ENCODE assay signal across 9 cellular contexts in the genomic region with DNA sequence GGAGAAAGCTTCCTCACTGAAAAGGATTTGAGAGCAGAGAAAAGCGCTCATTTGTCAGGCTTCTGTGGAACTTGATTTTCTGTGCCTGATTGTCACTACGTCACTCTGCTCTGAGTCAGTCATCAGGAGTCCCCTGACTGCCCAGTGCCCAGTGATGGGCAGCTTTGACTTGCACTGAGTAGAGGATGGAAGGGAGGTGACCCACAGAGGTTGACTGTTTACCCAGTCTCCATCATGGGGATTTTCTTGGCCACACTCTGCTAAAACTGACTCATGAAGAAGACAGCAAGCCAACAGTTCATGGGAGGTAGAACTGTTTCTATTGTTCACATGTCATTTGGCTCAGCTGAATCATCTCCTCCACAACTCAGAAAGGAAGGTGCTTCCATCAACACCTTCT.
DNase-seq lines count a peak whose midpoint lies in the region; ATAC-seq, FAIRE-seq and TF ChIP-seq lines count a peak whose summit lies in the region.
"Had no signal": no experiment of that assay in that cellular context is flagged by ENCODE, and none has a peak within 500 bp of the region (broad histone marks: within the 10 kb centered on the region; RNA-seq: fewer than 3 reads in every experiment).

No MANE protein-coding gene starts in this region.

- H3K4me1 ChIP-seq in upper lobe of right lung: peaks cover 8% of the 10 kb centered on the region

- TF ChIP-seq CTCF in bronchial epithelial cell (IDR thresholded peaks at IDR 0.05; ENCODE audit: insufficient read depth, low read length, severe bottlenecking): no peak
- TF ChIP-seq CTCF in upper lobe of right lung (IDR thresholded peaks at IDR 0.05): no peak

- no peak overlapping the region for H3K4me3 ChIP-seq in bronchial epithelial cell (ENCODE audit: low read depth, low read length)
- H3K4me3 ChIP-seq in upper lobe of right lung: no peak overlapping the region

- no peaks in the 10 kb centered on the region for H3K36me3 ChIP-seq in bronchial epithelial cell (ENCODE audit: control insufficient read depth, insufficient read depth, low read length)
- H3K36me3 ChIP-seq in upper lobe of right lung: no peaks in the 10 kb centered on the region

- intact Hi-C loops in upper lobe of right lung (cut with DNase I): no loop called here

- peak; percentile 32 for FAIRE-seq in bronchial epithelial cell (lab: Jason Lieb, UNC)

- no peak overlapping the region for H3K27ac ChIP-seq in upper lobe of right lung
- H3K27ac ChIP-seq: C4-2B had no signal

- no peaks in the 10 kb centered on the region for H3K27me3 ChIP-seq in bronchial epithelial cell (ENCODE audit: control insufficient read depth, insufficient read depth, low read length)
- no peaks in the 10 kb centered on the region for H3K27me3 ChIP-seq in upper lobe of right lung

- peak; percentile 34 for DNase-seq in stimulated activated CD4-positive, alpha-beta T cell treated with anti-CD3 and anti-CD28 coated beads, Interleukin-1b, Interleukin-23, amount 100 ng/mL, for 48 hours
- DNase-seq in stimulated activated CD4-positive, alpha-beta T cell treated with anti-CD3 and anti-CD28 coated beads, Interleukin-4, amount 100 ng/mL, for 1 hour: no peak
- DNase-seq in bronchial epithelial cell (ENCODE audit: low read depth) (peak; percentile 91), stromal cell of bone marrow (ENCODE audit: low read depth) (peak; percentile 78), upper lobe of right lung (no peak), HT-29 (ENCODE audit: low spot score) (no peak)

- no peaks in the 10 kb centered on the region for H3K9me3 ChIP-seq in upper lobe of right lung

- ATAC-seq in HG03378 (IDR thresholded peaks at IDR 0.05; ENCODE audit: unreplicated experiment): peak; percentile 46
- ATAC-seq in upper lobe of right lung: no peak
- no peak for ATAC-seq in GM19467 (IDR thresholded peaks at IDR 0.05; ENCODE audit: unreplicated experiment)

Comparison
In these comparisons a context has a peak if more than half of its experiments do, and no peak if none do; other contexts are left out.
1. DNase-seq: peak in stimulated activated CD4-positive, alpha-beta T cell treated with anti-CD3 and anti-CD28 coated beads, Interleukin-1b, Interleukin-23, amount 100 ng/mL, for 48 hours (single experiment), bronchial epithelial cell (single experiment) and stromal cell of bone marrow (single experiment); none in stimulated activated CD4-positive, alpha-beta T cell treated with anti-CD3 and anti-CD28 coated beads, Interleukin-4, amount 100 ng/mL, for 1 hour (single experiment), upper lobe of right lung (single experiment) and HT-29 (single experiment).